1 cellular context compared by ENCODE assay signal in the genomic region with DNA sequence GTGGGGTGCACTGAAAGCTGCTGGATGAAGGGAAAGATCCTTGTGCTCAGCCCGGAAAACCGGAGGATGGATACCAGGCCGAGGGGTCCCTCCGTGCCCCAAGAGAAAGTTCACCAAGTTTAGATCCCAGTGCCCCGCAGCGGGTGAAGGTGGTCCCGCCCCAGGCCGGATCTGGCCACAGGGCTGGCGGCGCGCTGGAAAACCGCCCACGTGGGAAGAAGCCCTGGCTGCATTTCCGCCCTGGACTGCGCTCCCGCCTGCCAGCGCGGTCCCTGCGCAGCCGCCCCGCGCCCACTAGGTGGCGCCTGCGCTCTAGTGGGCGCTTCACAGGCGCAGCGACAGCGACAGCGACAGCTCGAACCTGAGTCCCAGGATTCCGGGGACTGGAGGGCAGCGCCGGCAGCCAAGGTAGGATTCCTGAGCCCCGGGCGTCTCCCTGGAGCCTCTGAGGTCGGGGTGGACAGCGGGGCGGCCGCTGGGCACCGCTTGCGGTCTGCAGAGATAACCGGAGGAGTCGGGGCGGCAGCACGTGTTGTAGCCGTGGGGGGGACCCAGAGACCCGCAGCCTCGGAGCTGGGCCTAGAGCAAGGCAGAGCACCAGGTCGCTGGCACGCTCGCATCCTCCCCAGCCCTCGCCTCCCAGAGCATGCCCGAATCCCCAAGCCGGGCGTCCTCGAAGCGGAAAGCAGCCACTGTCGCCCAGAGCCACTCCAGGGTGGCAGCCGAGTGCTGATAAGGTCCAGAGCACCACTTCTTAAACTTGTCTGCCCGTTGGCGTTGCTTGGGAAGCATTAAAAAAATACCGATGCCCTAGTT.
TF ChIP-seq lines count a peak whose summit lies in the region.

Gene CHD9, plus strand, starts transcription at position 322 of the 816 bp plus-strand sequence. CDS start 101,099 bp downstream, outside the sequence.

TF ChIP-seq in HepG2, 621 proteins besides CTCF, POLR2A, EP300 and RAD21 (continued from another document and continues in another):
- TF ChIP-seq ZNF362 (CRISPR knock-in tag; IDR thresholded peaks at IDR 0.05; ENCODE audit: borderline replicate concordance): peak; percentile 57
- TF ChIP-seq NR0B2 (CRISPR knock-in tag; IDR thresholded peaks at IDR 0.05): peak; percentile 96
- TF ChIP-seq ZBTB49 (CRISPR knock-in tag; IDR thresholded peaks at IDR 0.05; ENCODE audit: borderline replicate concordance): no peak
- TF ChIP-seq ZNF510 (CRISPR knock-in tag; IDR thresholded peaks at IDR 0.05; ENCODE audit: low read depth): no peak
- peak; percentile 38; the same call in 1 of the 2 replicates for TF ChIP-seq ZNF550 (CRISPR knock-in tag; IDR thresholded peaks at IDR 0.05; ENCODE audit: borderline replicate concordance)
- peak; percentile 59; the same call in 1 of the 2 replicates for TF ChIP-seq SMAD1 (CRISPR knock-in tag; IDR thresholded peaks at IDR 0.05; ENCODE audit: borderline replicate concordance, low read depth)
- TF ChIP-seq, protein P1, sequence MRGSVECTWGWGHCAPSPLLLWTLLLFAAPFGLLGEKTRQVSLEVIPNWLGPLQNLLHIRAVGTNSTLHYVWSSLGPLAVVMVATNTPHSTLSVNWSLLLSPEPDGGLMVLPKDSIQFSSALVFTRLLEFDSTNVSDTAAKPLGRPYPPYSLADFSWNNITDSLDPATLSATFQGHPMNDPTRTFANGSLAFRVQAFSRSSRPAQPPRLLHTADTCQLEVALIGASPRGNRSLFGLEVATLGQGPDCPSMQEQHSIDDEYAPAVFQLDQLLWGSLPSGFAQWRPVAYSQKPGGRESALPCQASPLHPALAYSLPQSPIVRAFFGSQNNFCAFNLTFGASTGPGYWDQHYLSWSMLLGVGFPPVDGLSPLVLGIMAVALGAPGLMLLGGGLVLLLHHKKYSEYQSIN (CRISPR knock-in tag; IDR thresholded peaks at IDR 0.05; ENCODE audit: borderline replicate concordance): no peak
- TF ChIP-seq, protein P2, sequence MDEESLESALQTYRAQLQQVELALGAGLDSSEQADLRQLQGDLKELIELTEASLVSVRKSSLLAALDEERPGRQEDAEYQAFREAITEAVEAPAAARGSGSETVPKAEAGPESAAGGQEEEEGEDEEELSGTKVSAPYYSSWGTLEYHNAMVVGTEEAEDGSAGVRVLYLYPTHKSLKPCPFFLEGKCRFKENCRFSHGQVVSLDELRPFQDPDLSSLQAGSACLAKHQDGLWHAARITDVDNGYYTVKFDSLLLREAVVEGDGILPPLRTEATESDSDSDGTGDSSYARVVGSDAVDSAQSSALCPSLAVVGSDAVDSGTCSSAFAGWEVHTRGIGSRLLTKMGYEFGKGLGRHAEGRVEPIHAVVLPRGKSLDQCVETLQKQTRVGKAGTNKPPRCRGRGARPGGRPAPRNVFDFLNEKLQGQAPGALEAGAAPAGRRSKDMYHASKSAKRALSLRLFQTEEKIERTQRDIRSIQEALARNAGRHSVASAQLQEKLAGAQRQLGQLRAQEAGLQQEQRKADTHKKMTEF (CRISPR knock-in tag; IDR thresholded peaks at IDR 0.05): peak; percentile 98
- TF ChIP-seq ASH2L (IDR thresholded peaks at IDR 0.05; ENCODE audit: insufficient read length, low read depth, low read length): peak; percentile 68
- peak; percentile 88; the same call in 1 of the 2 replicates for TF ChIP-seq ZNF558 (CRISPR knock-in tag; IDR thresholded peaks at IDR 0.05; ENCODE audit: borderline replicate concordance)
- TF ChIP-seq PREB (CRISPR knock-in tag; IDR thresholded peaks at IDR 0.05): no peak
- TF ChIP-seq, protein P3, sequence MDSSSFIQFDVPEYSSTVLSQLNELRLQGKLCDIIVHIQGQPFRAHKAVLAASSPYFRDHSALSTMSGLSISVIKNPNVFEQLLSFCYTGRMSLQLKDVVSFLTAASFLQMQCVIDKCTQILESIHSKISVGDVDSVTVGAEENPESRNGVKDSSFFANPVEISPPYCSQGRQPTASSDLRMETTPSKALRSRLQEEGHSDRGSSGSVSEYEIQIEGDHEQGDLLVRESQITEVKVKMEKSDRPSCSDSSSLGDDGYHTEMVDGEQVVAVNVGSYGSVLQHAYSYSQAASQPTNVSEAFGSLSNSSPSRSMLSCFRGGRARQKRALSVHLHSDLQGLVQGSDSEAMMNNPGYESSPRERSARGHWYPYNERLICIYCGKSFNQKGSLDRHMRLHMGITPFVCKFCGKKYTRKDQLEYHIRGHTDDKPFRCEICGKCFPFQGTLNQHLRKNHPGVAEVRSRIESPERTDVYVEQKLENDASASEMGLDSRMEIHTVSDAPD (CRISPR knock-in tag; IDR thresholded peaks at IDR 0.05): peak; percentile 83
- no peak for TF ChIP-seq HNF1A (IDR thresholded peaks at IDR 0.05; ENCODE audit: low read depth)
- peak; percentile 75; the same call in 1 of the 2 replicates for TF ChIP-seq HNF1A (CRISPR knock-in tag; IDR thresholded peaks at IDR 0.05; ENCODE audit: borderline replicate concordance)
- TF ChIP-seq, protein P4, sequence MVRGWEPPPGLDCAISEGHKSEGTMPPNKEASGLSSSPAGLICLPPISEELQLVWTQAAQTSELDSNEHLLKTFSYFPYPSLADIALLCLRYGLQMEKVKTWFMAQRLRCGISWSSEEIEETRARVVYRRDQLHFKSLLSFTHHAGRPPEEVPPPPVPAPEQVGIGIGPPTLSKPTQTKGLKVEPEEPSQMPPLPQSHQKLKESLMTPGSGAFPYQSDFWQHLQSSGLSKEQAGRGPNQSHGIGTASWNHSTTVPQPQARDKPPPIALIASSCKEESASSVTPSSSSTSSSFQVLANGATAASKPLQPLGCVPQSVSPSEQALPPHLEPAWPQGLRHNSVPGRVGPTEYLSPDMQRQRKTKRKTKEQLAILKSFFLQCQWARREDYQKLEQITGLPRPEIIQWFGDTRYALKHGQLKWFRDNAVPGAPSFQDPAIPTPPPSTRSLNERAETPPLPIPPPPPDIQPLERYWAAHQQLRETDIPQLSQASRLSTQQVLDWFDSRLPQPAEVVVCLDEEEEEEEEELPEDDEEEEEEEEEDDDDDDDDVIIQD (CRISPR knock-in tag; IDR thresholded peaks at IDR 0.05; ENCODE audit: low read depth): peak; percentile 63
- peak; percentile 60 for TF ChIP-seq BHLHE40 (IDR thresholded peaks at IDR 0.05; ENCODE audit: low read length)
- TF ChIP-seq SAFB2 (CRISPR knock-in tag; IDR thresholded peaks at IDR 0.05; ENCODE audit: borderline replicate concordance, low read depth): peak; percentile 51; the same call in 1 of the 2 replicates
- no peak for TF ChIP-seq KDM5A (IDR thresholded peaks at IDR 0.05; ENCODE audit: borderline replicate concordance, low read length)
- TF ChIP-seq ZNF33B (CRISPR knock-in tag; IDR thresholded peaks at IDR 0.05): peak; percentile 96
- TF ChIP-seq ZSCAN29 (CRISPR knock-in tag; conservative IDR thresholded peaks at IDR 0.05): peak; percentile 66; the same call in 1 of the 2 replicates
- TF ChIP-seq SOX5 (CRISPR knock-in tag; IDR thresholded peaks at IDR 0.05; ENCODE audit: borderline replicate concordance): peak; percentile 73
- TF ChIP-seq GMEB2 (CRISPR knock-in tag; IDR thresholded peaks at IDR 0.05; ENCODE audit: low read depth): no peak
- TF ChIP-seq HOXA5 (CRISPR knock-in tag; IDR thresholded peaks at IDR 0.05): peak; percentile 82
- peak; percentile 64; the same call in 1 of the 2 replicates for TF ChIP-seq ZNF773 (CRISPR knock-in tag; IDR thresholded peaks at IDR 0.05; ENCODE audit: borderline replicate concordance)
- peak; percentile 97; the same call in 1 of the 2 replicates for TF ChIP-seq CBX5 (CRISPR knock-in tag; IDR thresholded peaks at IDR 0.05; ENCODE audit: borderline replicate concordance)
- peak; percentile 96 for TF ChIP-seq ZNF430 (CRISPR knock-in tag; IDR thresholded peaks at IDR 0.05)
- TF ChIP-seq RELA (CRISPR knock-in tag; IDR thresholded peaks at IDR 0.05): 0 out of 2 replicates have a peak, but pooled peaks have one; percentile 90
- TF ChIP-seq PHB2 (IDR thresholded peaks at IDR 0.05; ENCODE audit: partially characterized antibody): no peak
- TF ChIP-seq, protein P5, sequence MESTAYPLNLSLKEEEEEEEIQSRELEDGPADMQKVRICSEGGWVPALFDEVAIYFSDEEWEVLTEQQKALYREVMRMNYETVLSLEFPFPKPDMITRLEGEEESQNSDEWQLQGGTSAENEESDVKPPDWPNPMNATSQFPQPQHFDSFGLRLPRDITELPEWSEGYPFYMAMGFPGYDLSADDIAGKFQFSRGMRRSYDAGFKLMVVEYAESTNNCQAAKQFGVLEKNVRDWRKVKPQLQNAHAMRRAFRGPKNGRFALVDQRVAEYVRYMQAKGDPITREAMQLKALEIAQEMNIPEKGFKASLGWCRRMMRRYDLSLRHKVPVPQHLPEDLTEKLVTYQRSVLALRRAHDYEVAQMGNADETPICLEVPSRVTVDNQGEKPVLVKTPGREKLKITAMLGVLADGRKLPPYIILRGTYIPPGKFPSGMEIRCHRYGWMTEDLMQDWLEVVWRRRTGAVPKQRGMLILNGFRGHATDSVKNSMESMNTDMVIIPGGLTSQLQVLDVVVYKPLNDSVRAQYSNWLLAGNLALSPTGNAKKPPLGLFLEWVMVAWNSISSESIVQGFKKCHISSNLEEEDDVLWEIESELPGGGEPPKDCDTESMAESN (CRISPR knock-in tag; conservative IDR thresholded peaks at IDR 0.05): peak; percentile 98
